In the genomic region with DNA sequence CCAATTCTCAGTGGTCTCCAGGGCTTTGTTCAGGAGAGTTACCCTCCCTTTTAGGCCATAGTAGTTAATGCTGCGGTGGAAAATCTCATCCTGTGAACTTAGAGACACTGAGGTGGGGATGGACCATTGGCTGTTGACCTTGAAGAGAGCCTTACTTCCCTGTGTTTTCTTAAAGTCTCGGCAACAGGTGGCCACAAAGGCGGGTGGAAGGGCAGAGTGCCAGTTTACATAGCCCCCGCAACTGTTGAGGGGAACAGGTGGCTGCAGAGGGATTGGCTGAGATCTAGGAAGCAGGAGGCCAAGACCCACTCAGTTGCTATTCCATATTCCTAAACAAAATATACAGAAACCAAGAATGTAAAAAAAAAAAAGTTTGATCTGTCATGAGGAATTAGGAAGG, we compare ENCODE assay signal across 15 cellular contexts.
DNase-seq lines count a peak whose midpoint lies in the region; ATAC-seq and TF ChIP-seq lines count a peak whose summit lies in the region.
"Had no signal": no experiment of that assay in that cellular context is flagged by ENCODE, and none has a peak within 500 bp of the region (broad histone marks: within the 10 kb centered on the region; RNA-seq: fewer than 3 reads in every experiment).

No MANE protein-coding gene starts in this region.

- no peak overlapping the region for H3K4me3 ChIP-seq in Karpas-422 (ENCODE audit: low read length)
- H3K4me3 ChIP-seq in gastrocnemius medialis, result no peak overlapping the region

- H2AFZ ChIP-seq in Karpas-422 (ENCODE audit: low read length), result no peak overlapping the region

- ATAC-seq in gastrocnemius medialis, result peak; percentile 7 to 39
- ATAC-seq: Panc1, Right ventricle myocardium inferior, SK-N-SH treated with all-trans-retinoic acid at 6 μM for 48 hours had no signal

- intact Hi-C loops in gastrocnemius medialis (cut with DNase I; ENCODE audit: low total_unique reads), result no loop called here

- in situ Hi-C loops in gastrocnemius medialis (cut with MboI; ENCODE audit: low sequenced_read_pairs in 4 of 4), result loop anchor here in 3 of 4 donors (5.0 to 25.0 kb wide), 3 partner anchors 127 to 477 kb away; no protein-coding TSS in a partner anchor

- no peak for TF ChIP-seq POLR2A in gastrocnemius medialis (IDR thresholded peaks at IDR 0.05)

- H3K27me3 ChIP-seq in Karpas-422 (ENCODE audit: low read length), result no peaks in the 10 kb centered on the region
- H3K27me3 ChIP-seq in gastrocnemius medialis, result no peaks in the 10 kb centered on the region
- H3K27me3 ChIP-seq: BE2C had no signal

- no peak for TF ChIP-seq CTCF in gastrocnemius medialis (IDR thresholded peaks at IDR 0.05 in 4 of 5, conservative IDR thresholded peaks at IDR 0.05 in 1 of 5)

- H3K4me1 ChIP-seq in Karpas-422 (ENCODE audit: low read length) (no peaks in the 10 kb centered on the region), gastrocnemius medialis (peaks cover 41 to 42% of the 10 kb centered on the region in 2 donors)

- DNase-seq in Karpas-422 (peak; percentile 2), NCI-H446 treated with DMSO at 0.1 percent for 48 hours (lab: John Stamatoyannopoulos, UW) (peak; percentile 47), cerebellum (ENCODE audit: low spot score) (peak; percentile 35), gastrocnemius medialis (peak in 1 of 2 donors; percentile 27), KG1 (lab: John Stamatoyannopoulos, UW) (no peak), COR-L47 (lab: John Stamatoyannopoulos, UW) (no peak), activated T-cell treated with anti-CD3 and anti-CD28 coated beads for 4 hours (no peak)
- DNase-seq: BE2C; CD4-positive, alpha-beta memory T cell; HCEC 1CT; NCI-H187 treated with DMSO at 0.1 percent for 48 hours; NCI-H526 had no signal

- H3K36me3 ChIP-seq in Karpas-422 (ENCODE audit: insufficient read depth, low read length) (no peaks in the 10 kb centered on the region), gastrocnemius medialis (no peaks in the 10 kb centered on the region)
- H3K36me3 ChIP-seq: BE2C had no signal

- no peaks in the 10 kb centered on the region for H4K20me1 ChIP-seq in Karpas-422 (ENCODE audit: insufficient read depth, low read depth, low read length)

- H3K9me3 ChIP-seq in Karpas-422 (ENCODE audit: low read length) (no peaks in the 10 kb centered on the region), gastrocnemius medialis (no peaks in the 10 kb centered on the region)
- H3K9me3 ChIP-seq: BE2C had no signal

- H3K9ac ChIP-seq in Karpas-422 (ENCODE audit: low read length), result no peak overlapping the region

- no peak overlapping the region for H3K27ac ChIP-seq in Karpas-422 (ENCODE audit: low read length)
- H3K27ac ChIP-seq in gastrocnemius medialis, result peak overlapping the region; percentile 50 to 70 (median 59)

- no peaks in the 10 kb centered on the region for H3K9me2 ChIP-seq in Karpas-422 (replicated peaks; ENCODE audit: insufficient read depth, low read length)

- H3K4me2 ChIP-seq in Karpas-422 (ENCODE audit: low read depth, low read length, poor library complexity, severe bottlenecking), result no peak overlapping the region

- no peaks in the 10 kb centered on the region for H3K79me2 ChIP-seq in Karpas-422 (ENCODE audit: low read length)

Comparison
In these comparisons a context has a peak if more than half of its experiments do, and no peak if none do; other contexts are left out.
1. DNase-seq: peak in Karpas-422 (single experiment), NCI-H446 treated with DMSO at 0.1 percent for 48 hours (single experiment) and cerebellum (single experiment); none in KG1 (single experiment), COR-L47 (single experiment) and activated T-cell treated with anti-CD3 and anti-CD28 coated beads for 4 hours (single experiment).